ENCODE assay signal across 8 cellular contexts in genomic region chr17:30104575-30105339, GRCh38. TPM values are rescaled to one million over a fixed set of nuclear protein-coding genes. Genes with fewer than 3 reads are reported as not detected.
DNase-seq lines count a peak whose midpoint lies in the region; ATAC-seq and TF ChIP-seq lines count a peak whose summit lies in the region.

No MANE protein-coding gene starts in this region.

- peak overlapping the region; percentile 71 for H3K4me3 Mint-ChIP-seq in activated T-helper 2 cell treated with anti-CD3 and anti-CD28 coated beads, Interferon-gamma antibody, Interleukin-2, Interleukin-4, amounts not matched to agents 10 μg/mL and 5 μg/mL and 100 μg/mL, durations not matched to agents 14 hours and 24 hours and 36 hours (ENCODE audit: low read depth)
- peak overlapping the region; percentile 85 to 87 (median 86) for H3K4me3 Mint-ChIP-seq in nephron

- H3K36me3 Mint-ChIP-seq in activated T-helper 2 cell treated with anti-CD3 and anti-CD28 coated beads, Interferon-gamma antibody, Interleukin-2, Interleukin-4, amounts not matched to agents 10 μg/mL and 5 μg/mL and 100 μg/mL, durations not matched to agents 14 hours and 24 hours and 36 hours (ENCODE audit: low read depth): no peaks in the 10 kb centered on the region
- no peaks in the 10 kb centered on the region for H3K36me3 Mint-ChIP-seq in nephron (ENCODE audit: low read depth)

- H3K4me3 ChIP-seq in foreskin fibroblast (ENCODE audit: low read depth in 1 of 2, low read length in 2 of 2): peak overlapping the region; percentile 54 to 70

- TF ChIP-seq CTCF in LNCAP (IDR thresholded peaks at IDR 0.05): peak; percentile 92
- peak; percentile 91 for TF ChIP-seq CTCF in RWPE1 (conservative IDR thresholded peaks at IDR 0.05; ENCODE audit: low read depth)
- TF ChIP-seq CTCF in foreskin fibroblast (IDR thresholded peaks at IDR 0.05; ENCODE audit: low read depth, low read length): peak; percentile 95
- peak; percentile 88 to 95 (median 91) for TF ChIP-seq CTCF in nephron (IDR thresholded peaks at IDR 0.05; ENCODE audit: unreplicated experiment in 3 of 3)

- POLR2A ChIA-PET in RWPE1 (lab: Yijun Ruan, JAX; ENCODE audit: low non-redundant PET): interaction anchor here (0.5 kb wide), 1 partner anchor 153 kb away, joined by 4 read pairs; no protein-coding TSS in a partner anchor

- DNase-seq in NCI-H187 (lab: John Stamatoyannopoulos, UW) (peak; percentile 56 to 69), NCI-H187 treated with DMSO at 0.1 percent for 48 hours (lab: John Stamatoyannopoulos, UW) (no peak), RWPE1 (ENCODE audit: low spot score) (peak; percentile 73), foreskin fibroblast (peak; percentile 83 to 89)
- DNase-seq in activated T-helper 2 cell treated with anti-CD3 and anti-CD28 coated beads, Interferon-gamma antibody, Interleukin-2, Interleukin-4, amounts not matched to agents 10 μg/mL and 5 μg/mL and 100 μg/mL, durations not matched to agents 14 hours and 24 hours and 36 hours (ENCODE audit: low spot score): peak; percentile 52
- DNase-seq in stimulated activated naive CD8-positive, alpha-beta T cell treated with anti-CD3 and anti-CD28 coated beads, Interleukin-15, Interleukin-2, amounts not matched to agents 100 U/mL and 50 U/mL, for 24 hours: peak; percentile 77

- peak overlapping the region; percentile 16 for H3K27ac Mint-ChIP-seq in activated T-helper 2 cell treated with anti-CD3 and anti-CD28 coated beads, Interferon-gamma antibody, Interleukin-2, Interleukin-4, amounts not matched to agents 10 μg/mL and 5 μg/mL and 100 μg/mL, durations not matched to agents 14 hours and 24 hours and 36 hours
- peak overlapping the region in 1 of 3 experiments; percentile 43 for H3K27ac Mint-ChIP-seq in nephron

- H3K9me3 Mint-ChIP-seq in activated T-helper 2 cell treated with anti-CD3 and anti-CD28 coated beads, Interferon-gamma antibody, Interleukin-2, Interleukin-4, amounts not matched to agents 10 μg/mL and 5 μg/mL and 100 μg/mL, durations not matched to agents 14 hours and 24 hours and 36 hours: no peaks in the 10 kb centered on the region
- no peaks in the 10 kb centered on the region for H3K9me3 Mint-ChIP-seq in nephron

- CTCF ChIA-PET in RWPE1 (lab: Yijun Ruan, JAX): interaction anchor here (0.5 to 2.5 kb wide), 29 partner anchors 9 to 1055 kb away, joined by 3 to 22 read pairs (median 3); partner anchors contain the start of genes NSRP1 and SLC6A4

- peaks cover 4% of the 10 kb centered on the region for H3K4me1 Mint-ChIP-seq in activated T-helper 2 cell treated with anti-CD3 and anti-CD28 coated beads, Interferon-gamma antibody, Interleukin-2, Interleukin-4, amounts not matched to agents 10 μg/mL and 5 μg/mL and 100 μg/mL, durations not matched to agents 14 hours and 24 hours and 36 hours (ENCODE audit: low read depth)
- peaks cover 3% of the 10 kb centered on the region for H3K4me1 Mint-ChIP-seq in nephron

- intact Hi-C loops in activated T-helper 2 cell treated with anti-CD3 and anti-CD28 coated beads, Interferon-gamma antibody, Interleukin-2, Interleukin-4, amounts not matched to agents 10 μg/mL and 5 μg/mL and 100 μg/mL, durations not matched to agents 14 hours and 24 hours and 36 hours (cut with micrococcal nuclease): loop anchor here (1.0 to 5.0 kb wide), 2 partner anchors 178 to 232 kb away; no protein-coding TSS in a partner anchor

- ATAC-seq in stimulated activated naive CD8-positive, alpha-beta T cell treated with anti-CD3 and anti-CD28 coated beads, Interleukin-15, Interleukin-2, amounts not matched to agents 100 U/mL and 50 U/mL, for 24 hours: peak; percentile 95

- H3K27ac ChIP-seq in RWPE1: no peak overlapping the region

- peaks cover 15% of the 10 kb centered on the region for H3K27me3 Mint-ChIP-seq in activated T-helper 2 cell treated with anti-CD3 and anti-CD28 coated beads, Interferon-gamma antibody, Interleukin-2, Interleukin-4, amounts not matched to agents 10 μg/mL and 5 μg/mL and 100 μg/mL, durations not matched to agents 14 hours and 24 hours and 36 hours (ENCODE audit: low read depth)
- no peaks in the 10 kb centered on the region for H3K27me3 Mint-ChIP-seq in nephron (ENCODE audit: low read depth)

RNA-seq across cellular contexts. Expression of gene NSRP1, which starts 11.9 kb away (rescaled TPM):
- total RNA-seq in activated T-helper 2 cell treated with anti-CD3 and anti-CD28 coated beads, Interferon-gamma antibody, Interleukin-2, Interleukin-4, amounts not matched to agents 10 μg/mL and 5 μg/mL and 100 μg/mL, durations not matched to agents 14 hours and 24 hours and 36 hours: 27.3 and 27.4 TPM in 2 replicates
